ENCODE assay signal across 8 cellular contexts in the genomic region with DNA sequence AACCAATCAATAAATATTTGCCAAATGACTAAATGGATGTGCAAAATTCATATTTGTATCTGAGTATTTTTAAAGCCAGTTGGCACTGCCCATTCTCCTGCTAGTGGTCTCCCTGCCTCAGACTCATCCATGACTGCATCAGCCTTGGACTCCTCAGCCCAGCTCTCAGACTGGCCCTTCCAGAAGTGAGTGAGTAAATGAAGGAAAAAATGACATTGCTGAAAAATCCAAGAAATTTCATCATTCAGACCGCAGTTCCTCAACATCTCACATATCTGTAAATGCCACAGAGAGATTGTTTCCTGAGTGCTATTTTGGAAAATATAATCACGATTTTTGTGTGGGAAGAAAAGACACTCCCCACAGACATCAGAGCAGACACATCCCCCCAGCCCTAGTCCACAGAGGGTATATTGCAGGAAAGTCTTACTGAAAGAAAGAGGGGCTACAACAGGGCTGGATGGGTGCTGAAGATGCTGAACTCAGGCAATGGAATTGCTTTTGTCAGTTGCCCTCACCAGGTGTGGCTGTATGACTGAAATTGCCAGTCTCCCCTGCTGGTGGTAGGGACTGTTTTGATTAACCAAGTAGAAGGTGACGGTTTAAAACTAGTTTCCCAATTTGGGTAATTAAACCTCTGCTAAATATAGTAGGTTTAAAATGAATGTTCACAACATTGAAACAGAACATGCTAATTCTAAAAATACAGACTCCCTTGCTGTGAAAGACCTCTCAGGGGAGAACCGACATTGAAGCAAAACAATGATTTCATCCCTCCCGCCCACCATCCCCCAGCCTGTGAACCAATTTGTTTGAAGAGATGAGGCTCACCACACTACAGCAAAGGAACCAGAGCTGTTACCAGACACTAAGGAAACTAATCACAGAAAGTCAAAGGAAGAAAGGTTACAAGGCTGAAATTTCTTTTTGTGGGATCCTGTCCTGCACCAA.
A peak's percentile ranks its signal among the peaks of the same experiment; 100 is the strongest.
DNase-seq lines count a peak whose midpoint lies in the region; ATAC-seq lines count a peak whose summit lies in the region.

No MANE protein-coding gene starts in this region.

- H3K4me3 Mint-ChIP-seq in naive B cell, result peak overlapping the region; percentile 6 to 88 (median 66)

- no peaks in the 10 kb centered on the region for H3K27me3 Mint-ChIP-seq in naive B cell

- DNase-seq in NOMO-1 treated with dmso at 0.1 percent for 144 hours (lab: John Stamatoyannopoulos, UW; ENCODE audit: unreplicated experiment) (peak; percentile 40), naive B cell (peak; percentile 79), NCI-H345 (lab: John Stamatoyannopoulos, UW) (no peak), SW480 (ENCODE audit: low spot score) (no peak), occipital lobe (lab: John Stamatoyannopoulos, UW) (no peak)
- no peak for DNase-seq in stimulated activated naive CD4-positive, alpha-beta T cell treated with Interleukin-2 at 50 U/mL for 16 hours (lab: John Stamatoyannopoulos, UW)

- no peaks in the 10 kb centered on the region for H3K36me3 Mint-ChIP-seq in naive B cell

- H3K27ac Mint-ChIP-seq in naive B cell, result peak overlapping the region; percentile 95 to 100 (median 96)

- H3K4me1 Mint-ChIP-seq in naive B cell, result peaks cover 52 to 87% (median 69%) of the 10 kb centered on the region in 3 donors

- peak; percentile 83 for ATAC-seq in GM18508 (IDR thresholded peaks at IDR 0.05; ENCODE audit: insufficient read depth, unreplicated experiment)
- peak; percentile 89 for ATAC-seq in HG02571 (IDR thresholded peaks at IDR 0.05; ENCODE audit: unreplicated experiment)
- ATAC-seq in naive B cell (ENCODE audit: low read depth in 2 of 2), result peak; percentile 62 to 65

- H3K9me3 Mint-ChIP-seq in naive B cell, result peaks cover 0 to 4% (median 0%) of the 10 kb centered on the region in 7 donors

Comparison
In these comparisons a context has a peak if more than half of its experiments do, and no peak if none do; other contexts are left out.
1. DNase-seq: peak in NOMO-1 treated with dmso at 0.1 percent for 144 hours (single experiment) and naive B cell (single experiment); none in stimulated activated naive CD4-positive, alpha-beta T cell treated with Interleukin-2 at 50 U/mL for 16 hours (single experiment), NCI-H345 (single experiment), SW480 (single experiment) and occipital lobe (single experiment).
2. Peak in every context shown above with its lines, with median percentiles within 50 percentile points of each other: ATAC-seq.